ENCODE assay signal across 10 cellular contexts in the genomic region with DNA sequence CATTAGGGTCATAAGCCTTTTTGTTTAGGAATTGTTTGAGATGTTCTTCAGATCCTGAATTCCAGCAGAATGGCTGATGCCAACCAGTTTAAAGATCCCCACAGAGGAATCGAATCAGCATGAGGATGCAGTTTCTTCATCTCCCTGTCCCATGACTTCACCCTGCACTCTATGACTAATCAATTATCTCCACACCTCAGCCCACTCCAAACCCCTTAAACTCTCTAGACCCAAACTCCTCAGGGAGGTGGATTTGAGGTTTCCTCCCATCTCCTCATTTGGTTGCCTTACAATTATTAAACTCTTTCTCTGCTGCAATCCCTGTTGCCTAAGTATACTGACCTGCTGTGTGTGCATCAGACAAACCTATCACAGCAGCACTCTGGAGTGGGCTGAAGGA.
"Had no signal": no experiment of that assay in that cellular context is flagged by ENCODE, and none has a peak within 500 bp of the region (broad histone marks: within the 10 kb centered on the region; RNA-seq: fewer than 3 reads in every experiment).

No MANE protein-coding gene starts in this region.

- H3K27ac ChIP-seq: cardiac muscle cell, dorsolateral prefrontal cortex, psoas muscle, right lobe of liver had no signal

- ATAC-seq: psoas muscle, right lobe of liver had no signal

- H3K9me3 ChIP-seq: psoas muscle, right lobe of liver had no signal

- H3K4me1 ChIP-seq: psoas muscle, right lobe of liver had no signal

- DNase-seq: activated CD4-positive, alpha-beta T cell treated with anti-CD3 and anti-CD28 coated beads for 48 hours; activated CD8-positive, alpha-beta memory T cell treated with anti-CD3 and anti-CD28 coated beads for 24 hours; activated naive CD4-positive, alpha-beta T cell; dorsolateral prefrontal cortex; endodermal cell; hippocampal formation; psoas muscle; right lobe of liver had no signal

- H3K27me3 ChIP-seq: right lobe of liver had no signal

- H3K4me3 Mint-ChIP-seq: endodermal cell; T-helper 1 cell treated with Interleukin-12 subunit alpha and Interleukin-12 subunit beta and Interleukin-4 antibody, amounts not matched to agents 30 μg/mL and 1 μg/mL, for 36 hours had no signal

- H3K36me3 ChIP-seq: cardiac muscle cell, right lobe of liver had no signal

- H3K9me3 Mint-ChIP-seq: T-helper 1 cell treated with Interleukin-12 subunit alpha and Interleukin-12 subunit beta and Interleukin-4 antibody, amounts not matched to agents 30 μg/mL and 1 μg/mL, for 36 hours had no signal

- H3K27ac Mint-ChIP-seq: endodermal cell; T-helper 1 cell treated with Interleukin-12 subunit alpha and Interleukin-12 subunit beta and Interleukin-4 antibody, amounts not matched to agents 30 μg/mL and 1 μg/mL, for 36 hours had no signal

- H3K4me3 ChIP-seq: cardiac muscle cell, dorsolateral prefrontal cortex, psoas muscle, right lobe of liver had no signal
